14 cellular contexts compared by ENCODE assay signal in the genomic region with DNA sequence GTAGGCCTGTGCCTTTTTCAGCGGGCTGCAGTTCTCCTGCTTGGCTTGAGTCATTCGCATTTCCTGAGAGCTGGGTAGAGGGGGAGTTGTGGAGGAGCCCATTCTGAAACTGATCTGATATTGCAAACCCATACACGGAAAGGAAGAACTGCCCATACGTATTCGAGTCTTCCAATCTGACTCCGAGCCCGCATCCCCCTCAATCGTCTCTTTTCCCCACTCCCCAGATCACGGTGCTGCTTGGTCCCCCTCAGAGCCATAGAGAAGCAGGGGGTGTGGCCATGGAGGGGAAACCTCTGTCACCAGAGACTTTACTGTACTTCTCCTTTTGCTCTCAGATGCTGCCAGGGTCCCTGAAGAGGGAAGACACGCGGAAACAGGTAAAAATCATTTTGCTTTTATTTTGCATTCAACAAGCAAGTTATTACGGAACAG. TPM values are rescaled to one million over a fixed set of nuclear protein-coding genes. Genes with fewer than 3 reads are reported as not detected.
DNase-seq lines count a peak whose midpoint lies in the region; ATAC-seq and TF ChIP-seq lines count a peak whose summit lies in the region.
"Had no signal": no experiment of that assay in that cellular context is flagged by ENCODE, and none has a peak within 500 bp of the region (broad histone marks: within the 10 kb centered on the region; RNA-seq: fewer than 3 reads in every experiment).

TSS of gene CD22 (plus strand) at position 337 of the 435 bp plus-strand sequence. CDS start 2,854 bp downstream, outside the sequence.

- H4K20me1 ChIP-seq in OCI-LY3 (ENCODE audit: insufficient read depth, low read length) = peaks cover 19% of the 10 kb centered on the region

- H3K36me3 Mint-ChIP-seq in activated CD8-positive, alpha-beta memory T cell treated with anti-CD3 and anti-CD28 coated beads, Interleukin-2, amount 10 ng/mL, durations not matched to agents 7 days and 5 days = no peaks in the 10 kb centered on the region
- no peaks in the 10 kb centered on the region for H3K36me3 Mint-ChIP-seq in Calu3 (ENCODE audit: insufficient read depth, unreplicated experiment)
- H3K36me3 Mint-ChIP-seq: CD4-positive, CD25-positive, alpha-beta regulatory T cell had no signal

- H3K4me1 ChIP-seq in OCI-LY3 (ENCODE audit: low read length) (peaks cover 62% of the 10 kb centered on the region), lung (ENCODE audit: control insufficient read depth in 2 of 2, insufficient read depth in 2 of 2, low read length in 2 of 2) (no peaks in the 10 kb centered on the region), suprapubic skin (no peaks in the 10 kb centered on the region)
- H3K4me1 ChIP-seq: right atrium auricular region had no signal

- peaks cover 23% of the 10 kb centered on the region for H3K27me3 Mint-ChIP-seq in activated CD8-positive, alpha-beta memory T cell treated with anti-CD3 and anti-CD28 coated beads, Interleukin-2, amount 10 ng/mL, durations not matched to agents 7 days and 5 days
- H3K27me3 Mint-ChIP-seq in Calu3 (ENCODE audit: unreplicated experiment) = no peaks in the 10 kb centered on the region

- peak within 1 kb of the TSS; percentile 91 for H3K4me2 ChIP-seq in OCI-LY3 (ENCODE audit: low read length)

- TF ChIP-seq EP300 in suprapubic skin (IDR thresholded peaks at IDR 0.05) = no peak

- H3K4me3 Mint-ChIP-seq in activated CD8-positive, alpha-beta memory T cell treated with anti-CD3 and anti-CD28 coated beads, Interleukin-2, amount 10 ng/mL, durations not matched to agents 7 days and 5 days = no peak within 1 kb of the TSS
- no peak within 1 kb of the TSS for H3K4me3 Mint-ChIP-seq in Calu3 (ENCODE audit: low read depth, unreplicated experiment)
- H3K4me3 Mint-ChIP-seq: CD4-positive, CD25-positive, alpha-beta regulatory T cell; HFFc6 had no signal

- in situ Hi-C loops in Caki2 (cut with HindIII; ENCODE audit: low pct_unique_long_range_greater_than_20kb, low sequenced_read_pairs) = no loop called here

- H3K4me3 ChIP-seq in OCI-LY3 (ENCODE audit: low read length) = peak within 1 kb of the TSS; percentile 82
- H3K4me3 ChIP-seq in lung = no peak within 1 kb of the TSS
- no peak within 1 kb of the TSS for H3K4me3 ChIP-seq in suprapubic skin
- H3K4me3 ChIP-seq: right atrium auricular region, SK-N-MC had no signal

- peak within 1 kb of the TSS; percentile 58 for H2AFZ ChIP-seq in OCI-LY3 (ENCODE audit: low read depth, low read length)

- peak; percentile 30 for ATAC-seq in GM21447 (IDR thresholded peaks at IDR 0.05; ENCODE audit: unreplicated experiment)
- no peak for ATAC-seq in lung (ENCODE audit: insufficient read depth, low FRiP score)
- ATAC-seq in activated CD8-positive, alpha-beta memory T cell treated with anti-CD3 and anti-CD28 coated beads, Interleukin-2, amount 10 ng/mL, durations not matched to agents 7 days and 5 days = no peak

- BruUV-seq in Calu3 (replicated peaks; lab: Mats Ljungman, UMichigan) = no TSS peak

- CTCF ChIA-PET in activated CD8-positive, alpha-beta memory T cell treated with anti-CD3 and anti-CD28 coated beads, Interleukin-2, amount 10 ng/mL, durations not matched to agents 7 days and 5 days (lab: Charles Lee) = no interaction called here
- CTCF ChIA-PET in Calu3 (lab: Charles Lee) = interaction anchor here (0.7 kb wide), 1 partner anchor 17 kb away, joined by 3 read pairs; no protein-coding TSS in a partner anchor

- H3K4me1 Mint-ChIP-seq in activated CD8-positive, alpha-beta memory T cell treated with anti-CD3 and anti-CD28 coated beads, Interleukin-2, amount 10 ng/mL, durations not matched to agents 7 days and 5 days = peaks cover 15% of the 10 kb centered on the region
- H3K4me1 Mint-ChIP-seq in Calu3 (ENCODE audit: low read depth, unreplicated experiment) = peaks cover 10% of the 10 kb centered on the region

- H3K27ac Mint-ChIP-seq in activated CD8-positive, alpha-beta memory T cell treated with anti-CD3 and anti-CD28 coated beads, Interleukin-2, amount 10 ng/mL, durations not matched to agents 7 days and 5 days = no peak within 1 kb of the TSS
- H3K27ac Mint-ChIP-seq in Calu3 (ENCODE audit: unreplicated experiment) = no peak within 1 kb of the TSS
- H3K27ac Mint-ChIP-seq: HFFc6 had no signal

- peak within 1 kb of the TSS; percentile 88 for H3K9ac ChIP-seq in OCI-LY3 (ENCODE audit: low read length)

- no peak for TF ChIP-seq POLR2A in suprapubic skin (IDR thresholded peaks at IDR 0.05)

- DNase-seq in Caki2 (ENCODE audit: low read depth) = no peak
- DNase-seq in lung (ENCODE audit: low spot score) = no peak
- no peak for DNase-seq in NCI-H2107 treated with DMSO at 0.1 percent for 48 hours (lab: John Stamatoyannopoulos, UW; ENCODE audit: unreplicated experiment)
- DNase-seq in activated CD8-positive, alpha-beta memory T cell treated with anti-CD3 and anti-CD28 coated beads, Interleukin-2, amount 10 ng/mL, durations not matched to agents 7 days and 5 days = no peak
- DNase-seq in suprapubic skin (ENCODE audit: low spot score in 2 of 2) = no peak
- DNase-seq in Calu3 = no peak
- DNase-seq: CD4-positive, CD25-positive, alpha-beta regulatory T cell; foreskin fibroblast; HFFc6; NCI-H2081 treated with DMSO at 0.1 percent for 48 hours had no signal

- WGBS in lung, 2 donors = 37 to 67% methylated on average over 12 of the region's 12 CpGs
- 79% methylated on average over 12 of the region's 12 CpGs for WGBS in suprapubic skin

- H3K36me3 ChIP-seq in OCI-LY3 (replicated peaks; ENCODE audit: low read depth, low read length) = peaks cover 40% of the 10 kb centered on the region
- no peaks in the 10 kb centered on the region for H3K36me3 ChIP-seq in lung (ENCODE audit: control insufficient read depth in 2 of 2, insufficient read depth in 2 of 2, low read length in 2 of 2)
- H3K36me3 ChIP-seq in suprapubic skin = no peaks in the 10 kb centered on the region
- H3K36me3 ChIP-seq: right atrium auricular region had no signal

- no peaks in the 10 kb centered on the region for H3K9me3 Mint-ChIP-seq in activated CD8-positive, alpha-beta memory T cell treated with anti-CD3 and anti-CD28 coated beads, Interleukin-2, amount 10 ng/mL, durations not matched to agents 7 days and 5 days (ENCODE audit: low read depth)
- H3K9me3 Mint-ChIP-seq in Calu3 (ENCODE audit: low read depth, unreplicated experiment) = no peaks in the 10 kb centered on the region
- H3K9me3 Mint-ChIP-seq: CD4-positive, CD25-positive, alpha-beta regulatory T cell; HFFc6 had no signal

- H3K27ac ChIP-seq in OCI-LY3 (ENCODE audit: low read length) = peak within 1 kb of the TSS; percentile 86
- no peak within 1 kb of the TSS for H3K27ac ChIP-seq in lung (ENCODE audit: low read depth in 1 of 2, low read length in 1 of 2)
- H3K27ac ChIP-seq in suprapubic skin = no peak within 1 kb of the TSS
- H3K27ac ChIP-seq: right atrium auricular region, SK-N-MC had no signal

- H3K27me3 ChIP-seq in OCI-LY3 (ENCODE audit: low read depth, low read length) (no peaks in the 10 kb centered on the region), lung (ENCODE audit: control insufficient read depth, insufficient read depth) (no peaks in the 10 kb centered on the region), suprapubic skin (peaks cover 21% of the 10 kb centered on the region)
- H3K27me3 ChIP-seq: right atrium auricular region had no signal

- TF ChIP-seq CTCF in OCI-LY3 (IDR thresholded peaks at IDR 0.05; ENCODE audit: low read depth, low read length) = no peak
- no peak for TF ChIP-seq CTCF in lung (IDR thresholded peaks at IDR 0.05; ENCODE audit: control extremely low read depth, extremely low read depth)
- TF ChIP-seq CTCF in suprapubic skin (IDR thresholded peaks at IDR 0.05) = no peak
- no peak for TF ChIP-seq CTCF in Calu3 (IDR thresholded peaks at IDR 0.05; ENCODE audit: unreplicated experiment)

- H3K9me3 ChIP-seq in OCI-LY3 (ENCODE audit: insufficient read depth, low read length) (0 out of 2 replicates have a peak, but pooled peaks cover 4% of the 10 kb centered on the region), lung (ENCODE audit: control insufficient read depth in 2 of 2, insufficient read depth in 1 of 2, low read length in 1 of 2) (no peaks in the 10 kb centered on the region), suprapubic skin (no peaks in the 10 kb centered on the region)
- H3K9me3 ChIP-seq: right atrium auricular region had no signal

- intact Hi-C loops in Calu3 (cut with micrococcal nuclease; ENCODE audit: unreplicated experiment) = no loop called here

- H3K79me2 ChIP-seq in OCI-LY3 (ENCODE audit: low read length) = peaks cover 49% of the 10 kb centered on the region

RNA-seq across cellular contexts. Expression of gene CD22, which starts in this region (rescaled TPM):
- 15.4 and 20.6 TPM in 2 replicates for total RNA-seq in Caki2 (2014; rRNA removed; shearing (Covaris generic); ENCODE audit: low replicate concordance)
- 10 to 100 TPM; 13.5 to 53.8 TPM for total RNA-seq in lung
- 10 to 100 TPM in 1 of 2 donors, 1 to 10 TPM in 1; 4.7 to 48.0 TPM for polyA plus RNA-seq in lung
- under 1 TPM in 1 of 2 experiments, not detected in 1; 0.41 TPM for total RNA-seq in activated CD8-positive, alpha-beta memory T cell treated with anti-CD3 and anti-CD28 coated beads, Interleukin-2, amount 10 ng/mL, durations not matched to agents 7 days and 5 days
- total RNA-seq in suprapubic skin = not detected
- 5.9 and 7.6 TPM in 2 replicates for total RNA-seq in Calu3 (2022)
